ENCODE assay signal across 18 cellular contexts in genomic region chr3:16834753-16835152, GRCh38. TPM values are rescaled to one million over a fixed set of nuclear protein-coding genes. Genes with fewer than 3 reads are reported as not detected.
DNase-seq lines count a peak whose midpoint lies in the region; ATAC-seq and TF ChIP-seq lines count a peak whose summit lies in the region.
"Had no signal": no experiment of that assay in that cellular context is flagged by ENCODE, and none has a peak within 500 bp of the region (broad histone marks: within the 10 kb centered on the region; RNA-seq: fewer than 3 reads in every experiment).

No MANE protein-coding gene starts in this region.

- no peaks in the 10 kb centered on the region for H3K27me3 ChIP-seq in CD4-positive, CD25-positive, alpha-beta regulatory T cell (ENCODE audit: control insufficient read depth, insufficient read depth, low read length)
- H3K27me3 ChIP-seq in left ventricle myocardium inferior (ENCODE audit: low read depth): no peaks in the 10 kb centered on the region

- peak; percentile 29 for DNase-seq in NCI-H2029 (lab: John Stamatoyannopoulos, UW)
- no peak for DNase-seq in NCI-H2029 treated with DMSO at 0.1 percent for 48 hours (lab: John Stamatoyannopoulos, UW)
- DNase-seq in CD4-positive, CD25-positive, alpha-beta regulatory T cell: no peak
- no peak for DNase-seq in left ventricle myocardium inferior
- no peak for DNase-seq in left colon
- no peak for DNase-seq in hippocampal formation (lab: John Stamatoyannopoulos, UW)
- no peak for DNase-seq in stimulated activated naive CD8-positive, alpha-beta T cell treated with anti-CD3 and anti-CD28 coated beads, Interleukin-15, amount 100 ng/mL, for 72 hours
- DNase-seq: AML-193; CD4-positive, alpha-beta memory T cell; DMS153; DMS79; GDM1; GM23248; HCEC 1CT had no signal

- intact Hi-C loops in left ventricle myocardium inferior (cut with micrococcal nuclease): loop anchor here (5.0 kb wide), 1 partner anchor 162 kb away; no protein-coding TSS in a partner anchor
- intact Hi-C loops in left colon (cut with DNase I, micrococcal nuclease): no loop called here

- peaks cover 0 to 2% (median 0%) of the 10 kb centered on the region in 7 donors for H3K9me3 Mint-ChIP-seq in CD4-positive, CD25-positive, alpha-beta regulatory T cell
- no peaks in the 10 kb centered on the region for H3K9me3 Mint-ChIP-seq in stimulated activated naive CD8-positive, alpha-beta T cell treated with anti-CD3 and anti-CD28 coated beads, Interleukin-15, amount 100 ng/mL, for 72 hours
- H3K9me3 Mint-ChIP-seq: CD4-positive, alpha-beta memory T cell had no signal

- no peak for ATAC-seq in CD4-positive, CD25-positive, alpha-beta regulatory T cell (ENCODE audit: low read depth in 2 of 2)
- ATAC-seq in left colon (peak; percentile 27), HG02610 (IDR thresholded peaks at IDR 0.05; ENCODE audit: unreplicated experiment) (no peak)
- ATAC-seq in stimulated activated naive CD8-positive, alpha-beta T cell treated with anti-CD3 and anti-CD28 coated beads, Interleukin-15, amount 100 ng/mL, for 72 hours: no peak

- H3K36me3 ChIP-seq in CD4-positive, CD25-positive, alpha-beta regulatory T cell (ENCODE audit: control insufficient read depth, insufficient read depth, low read length): no peaks in the 10 kb centered on the region
- no peaks in the 10 kb centered on the region for H3K36me3 ChIP-seq in left ventricle myocardium inferior

- no peaks in the 10 kb centered on the region for H3K36me3 Mint-ChIP-seq in CD4-positive, CD25-positive, alpha-beta regulatory T cell
- H3K36me3 Mint-ChIP-seq: CD4-positive, alpha-beta memory T cell had no signal

- peak overlapping the region in 2 of 3 donors; percentile 61 to 63 for H3K27ac Mint-ChIP-seq in CD4-positive, CD25-positive, alpha-beta regulatory T cell
- no peak overlapping the region for H3K27ac Mint-ChIP-seq in stimulated activated naive CD8-positive, alpha-beta T cell treated with anti-CD3 and anti-CD28 coated beads, Interleukin-15, amount 100 ng/mL, for 72 hours

- no peaks in the 10 kb centered on the region for H3K27me3 Mint-ChIP-seq in CD4-positive, CD25-positive, alpha-beta regulatory T cell
- no peaks in the 10 kb centered on the region for H3K27me3 Mint-ChIP-seq in stimulated activated naive CD8-positive, alpha-beta T cell treated with anti-CD3 and anti-CD28 coated beads, Interleukin-15, amount 100 ng/mL, for 72 hours
- H3K27me3 Mint-ChIP-seq: CD4-positive, alpha-beta memory T cell had no signal

- no peak overlapping the region for H3K4me3 ChIP-seq in CD4-positive, CD25-positive, alpha-beta regulatory T cell (ENCODE audit: low read depth, low read length)
- H3K4me3 ChIP-seq in left ventricle myocardium inferior: no peak overlapping the region
- H3K4me3 ChIP-seq: A549, GM23248 had no signal

- H3K27ac ChIP-seq in CD4-positive, CD25-positive, alpha-beta regulatory T cell (ENCODE audit: insufficient read depth, low read length, poor library complexity, severe bottlenecking): no peak overlapping the region
- H3K27ac ChIP-seq in left ventricle myocardium inferior (replicated peaks): peak overlapping the region; percentile 70
- H3K27ac ChIP-seq: 22Rv1, A549, C4-2B, GM23248 had no signal

- H3K4me1 ChIP-seq in CD4-positive, CD25-positive, alpha-beta regulatory T cell (ENCODE audit: control insufficient read depth, insufficient read depth, low read length, poor library complexity, severe bottlenecking): no peaks in the 10 kb centered on the region
- peaks cover 60% of the 10 kb centered on the region for H3K4me1 ChIP-seq in left ventricle myocardium inferior
- H3K4me1 ChIP-seq: A549 had no signal

- H3K4me3 Mint-ChIP-seq in CD4-positive, CD25-positive, alpha-beta regulatory T cell: peak overlapping the region in 1 of 4 donors; percentile 38
- H3K4me3 Mint-ChIP-seq in stimulated activated naive CD8-positive, alpha-beta T cell treated with anti-CD3 and anti-CD28 coated beads, Interleukin-15, amount 100 ng/mL, for 72 hours: no peak overlapping the region
- H3K4me3 Mint-ChIP-seq: CD4-positive, alpha-beta memory T cell had no signal

- H3K4me1 Mint-ChIP-seq in CD4-positive, CD25-positive, alpha-beta regulatory T cell: peaks cover 8 to 27% (median 16%) of the 10 kb centered on the region in 4 donors
- peaks cover 28% of the 10 kb centered on the region for H3K4me1 Mint-ChIP-seq in stimulated activated naive CD8-positive, alpha-beta T cell treated with anti-CD3 and anti-CD28 coated beads, Interleukin-15, amount 100 ng/mL, for 72 hours

- TF ChIP-seq CTCF in left ventricle myocardium inferior (IDR thresholded peaks at IDR 0.05; ENCODE audit: borderline replicate concordance): no peak

- no peaks in the 10 kb centered on the region for H3K9me3 ChIP-seq in CD4-positive, CD25-positive, alpha-beta regulatory T cell (ENCODE audit: control insufficient read depth in 2 of 2, low read length in 2 of 2)
- no peaks in the 10 kb centered on the region for H3K9me3 ChIP-seq in left ventricle myocardium inferior (replicated peaks)
- H3K9me3 ChIP-seq: A549 had no signal

RNA-seq across cellular contexts. Expression of gene PLCL2, which starts 50.0 kb away (rescaled TPM):
- total RNA-seq in CD4-positive, CD25-positive, alpha-beta regulatory T cell: 42.9 TPM
- polyA plus RNA-seq in CD4-positive, CD25-positive, alpha-beta regulatory T cell: 10 to 100 TPM; 27.1 to 36.4 (median 32.9) TPM
- total RNA-seq in left ventricle myocardium inferior (48.1 TPM), left colon (10 to 100 TPM; 15.3 to 28.7 TPM)

Comparison
In these comparisons a context has a peak if more than half of its experiments do, and no peak if none do; other contexts are left out.
1. H3K27ac Mint-ChIP-seq: peak in CD4-positive, CD25-positive, alpha-beta regulatory T cell (2 of 3); none in stimulated activated naive CD8-positive, alpha-beta T cell treated with anti-CD3 and anti-CD28 coated beads, Interleukin-15, amount 100 ng/mL, for 72 hours (0 of 2).